In genomic region chr9:27572036-27572435, GRCh38 we compare ENCODE assay signal across 8 cellular contexts. TPM values are rescaled to one million over a fixed set of nuclear protein-coding genes. Genes with fewer than 3 reads are reported as not detected.
A peak's percentile ranks its signal among the peaks of the same experiment; 100 is the strongest.
DNase-seq lines count a peak whose midpoint lies in the region; ATAC-seq and TF ChIP-seq lines count a peak whose summit lies in the region.

No MANE protein-coding gene starts in this region.

- H3K9me3 Mint-ChIP-seq in activated CD4-positive, alpha-beta T cell treated with anti-CD3 and anti-CD28 coated beads for 36 hours (ENCODE audit: low read depth), result no peaks in the 10 kb centered on the region

- no peak for ATAC-seq in activated CD4-positive, alpha-beta T cell treated with anti-CD3 and anti-CD28 coated beads for 36 hours
- ATAC-seq in lower lobe of right lung (peak in 1 of 2 donors; percentile 5), HG03354 (IDR thresholded peaks at IDR 0.05; ENCODE audit: poor library complexity, severe bottlenecking, unreplicated experiment) (no peak)

- no peaks in the 10 kb centered on the region for H3K27me3 ChIP-seq in lower lobe of right lung (ENCODE audit: low read depth)
- H3K27me3 ChIP-seq in WERI-Rb-1 (ENCODE audit: insufficient read depth, low read depth, severe bottlenecking), result no peaks in the 10 kb centered on the region

- peaks cover 36% of the 10 kb centered on the region for H3K4me1 Mint-ChIP-seq in activated CD4-positive, alpha-beta T cell treated with anti-CD3 and anti-CD28 coated beads for 36 hours

- peak overlapping the region; percentile 78 for H3K4me3 ChIP-seq in lower lobe of right lung
- no peak overlapping the region; the same call in 1 of the 2 replicates for H3K4me3 ChIP-seq in WERI-Rb-1 (ENCODE audit: low read depth, low read length)

- H3K36me3 Mint-ChIP-seq in activated CD4-positive, alpha-beta T cell treated with anti-CD3 and anti-CD28 coated beads for 36 hours (ENCODE audit: low read depth), result peaks cover 8% of the 10 kb centered on the region

- TF ChIP-seq CTCF in lower lobe of right lung (IDR thresholded peaks at IDR 0.05) (no peak), WERI-Rb-1 (IDR thresholded peaks at IDR 0.05; ENCODE audit: low read depth, low read length) (no peak)

- H3K27me3 Mint-ChIP-seq in activated CD4-positive, alpha-beta T cell treated with anti-CD3 and anti-CD28 coated beads for 36 hours, result no peaks in the 10 kb centered on the region

- H3K4me1 ChIP-seq in lower lobe of right lung, result peaks cover 17% of the 10 kb centered on the region

- peak overlapping the region; percentile 88 for H3K4me3 Mint-ChIP-seq in activated CD4-positive, alpha-beta T cell treated with anti-CD3 and anti-CD28 coated beads for 36 hours

- no peaks in the 10 kb centered on the region for H3K36me3 ChIP-seq in lower lobe of right lung
- H3K36me3 ChIP-seq in WERI-Rb-1, result no peaks in the 10 kb centered on the region

- POLR2A ChIA-PET in activated CD4-positive, alpha-beta T cell treated with anti-CD3 and anti-CD28 coated beads for 36 hours (lab: Charles Lee), result interaction anchor here (0.6 to 2.0 kb wide), 2 partner anchors 12 to 205 kb away, joined by 4 to 6 read pairs; no protein-coding TSS in a partner anchor

- H3K9me3 ChIP-seq in lower lobe of right lung (no peaks in the 10 kb centered on the region), WERI-Rb-1 (ENCODE audit: severe bottlenecking) (no peaks in the 10 kb centered on the region)

- CTCF ChIA-PET in activated CD4-positive, alpha-beta T cell treated with anti-CD3 and anti-CD28 coated beads for 36 hours (lab: Charles Lee), result no interaction called here

- intact Hi-C loops in activated CD4-positive, alpha-beta T cell treated with anti-CD3 and anti-CD28 coated beads for 36 hours (cut with DNase I, micrococcal nuclease), result loop anchor here (2.0 to 5.0 kb wide), 4 partner anchors 43 to 615 kb away; partner anchors contain the start of genes IFT74 (in 1 of the 2) and MOB3B (in 1 of the 2)
- intact Hi-C loops in lower lobe of right lung (cut with DNase I), result no loop called here

- H3K27ac ChIP-seq in lower lobe of right lung (peak overlapping the region; percentile 98), temporal lobe (ENCODE audit: low read depth, low read length) (peak overlapping the region; percentile 92), WERI-Rb-1 (no peak overlapping the region)

- no peak for DNase-seq in activated CD4-positive, alpha-beta T cell treated with anti-CD3 and anti-CD28 coated beads for 36 hours
- no peak for DNase-seq in activated CD4-positive, alpha-beta T cell treated with anti-CD3 and anti-CD28 coated beads for 1 hour
- DNase-seq in astrocyte of the hippocampus (ENCODE audit: low read depth, low spot score) (peak; percentile 10), lower lobe of right lung (no peak), WERI-Rb-1 (no peak)
- no peak for DNase-seq in central memory CD4-positive, alpha-beta T cell

- peak overlapping the region; percentile 100 for H3K27ac Mint-ChIP-seq in activated CD4-positive, alpha-beta T cell treated with anti-CD3 and anti-CD28 coated beads for 36 hours

RNA-seq across cellular contexts. Expression of gene C9orf72, which starts 1.2 kb away (rescaled TPM):
- total RNA-seq in activated CD4-positive, alpha-beta T cell treated with anti-CD3 and anti-CD28 coated beads for 36 hours, result 10 to 100 TPM; 10.2 TPM
- total RNA-seq in lower lobe of right lung (28.9 TPM), temporal lobe (48.7 TPM)

RNA-seq across cellular contexts. Expression of gene MOB3B, which starts 42.4 kb away (rescaled TPM):
- under 1 TPM; 0.80 to 0.88 TPM for total RNA-seq in activated CD4-positive, alpha-beta T cell treated with anti-CD3 and anti-CD28 coated beads for 36 hours
- 22.7 TPM for total RNA-seq in lower lobe of right lung
- 7.6 TPM for total RNA-seq in temporal lobe

RNA-seq across cellular contexts. Expression of gene IFNK, which starts 47.9 kb away (rescaled TPM):
- total RNA-seq in activated CD4-positive, alpha-beta T cell treated with anti-CD3 and anti-CD28 coated beads for 36 hours, result not detected
- not detected for total RNA-seq in lower lobe of right lung
- total RNA-seq in temporal lobe, result not detected
